1 cellular context compared by ENCODE assay signal in the genomic region with DNA sequence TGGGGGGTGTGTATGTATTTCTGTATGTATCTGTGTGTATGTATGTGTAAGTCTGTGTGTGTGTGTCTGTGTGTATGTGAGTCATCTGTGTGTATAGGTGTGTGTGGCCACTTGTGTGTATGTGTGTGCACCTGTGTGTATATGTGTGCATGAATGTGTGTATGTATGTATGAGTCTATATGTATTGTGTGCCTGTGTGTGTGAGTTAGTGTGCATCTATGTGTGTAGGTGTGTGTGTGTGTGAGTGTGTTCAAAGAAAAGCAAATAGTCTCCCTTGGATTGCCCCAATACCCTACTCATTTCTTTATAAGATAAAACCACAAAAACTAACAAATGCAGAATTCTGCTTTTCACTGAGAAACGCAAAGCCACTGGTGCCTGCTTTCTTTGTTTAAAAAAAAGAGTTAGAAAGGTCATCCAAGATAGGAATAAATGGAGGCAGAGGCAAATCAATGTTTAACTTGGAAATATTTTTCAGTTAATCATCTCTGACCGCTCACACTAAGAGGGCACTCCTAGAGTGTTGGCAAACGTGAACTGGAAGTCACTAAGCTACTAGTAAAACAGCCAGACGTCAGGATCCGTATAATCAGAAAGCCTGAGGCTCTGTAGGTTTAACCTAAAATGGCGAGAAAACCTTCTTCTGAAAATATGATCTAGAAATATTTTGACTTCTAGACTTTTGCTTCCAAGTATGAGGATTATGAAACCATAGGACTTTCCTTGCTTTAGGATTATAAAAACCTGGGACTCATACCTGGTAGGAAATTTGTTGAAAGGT.
TF ChIP-seq lines count a peak whose summit lies in the region.

No MANE protein-coding gene starts in this region.

TF ChIP-seq in HepG2, 621 proteins besides CTCF, POLR2A, EP300 and RAD21 (continued from another document and continues in another):
- TF ChIP-seq BCL6 (CRISPR knock-in tag; IDR thresholded peaks at IDR 0.05) (peak; percentile 79), ETV6 (CRISPR knock-in tag; conservative IDR thresholded peaks at IDR 0.05) (no peak), ZNF737 (CRISPR knock-in tag; IDR thresholded peaks at IDR 0.05; ENCODE audit: borderline replicate concordance) (no peak), ZNF101 (CRISPR knock-in tag; IDR thresholded peaks at IDR 0.05; ENCODE audit: borderline replicate concordance, low read depth) (no peak), POGZ (CRISPR knock-in tag; IDR thresholded peaks at IDR 0.05) (peak; percentile 36; the same call in 1 of the 2 replicates), ZNF75D (CRISPR knock-in tag; IDR thresholded peaks at IDR 0.05; ENCODE audit: borderline replicate concordance) (no peak), ZNF709 (CRISPR knock-in tag; IDR thresholded peaks at IDR 0.05) (no peak), JARID2 (CRISPR knock-in tag; IDR thresholded peaks at IDR 0.05; ENCODE audit: insufficient replicate concordance) (no peak), CAMTA2 (CRISPR knock-in tag; IDR thresholded peaks at IDR 0.05; ENCODE audit: borderline replicate concordance) (no peak), ARNT (IDR thresholded peaks at IDR 0.05) (no peak; the same call in 1 of the 2 replicates), CEBPB (IDR thresholded peaks at IDR 0.05; ENCODE audit: borderline replicate concordance, low read depth, low read length) (no peak), ZNF292 (CRISPR knock-in tag; IDR thresholded peaks at IDR 0.05; ENCODE audit: borderline replicate concordance, low read depth) (peak; percentile 70; the same call in 1 of the 2 replicates), TRIM24 (CRISPR knock-in tag; IDR thresholded peaks at IDR 0.05) (no peak), ZFP37 (CRISPR knock-in tag; IDR thresholded peaks at IDR 0.05; ENCODE audit: borderline replicate concordance) (no peak), ZNF432 (CRISPR knock-in tag; IDR thresholded peaks at IDR 0.05; ENCODE audit: borderline replicate concordance) (no peak)
- TF ChIP-seq, protein P1, sequence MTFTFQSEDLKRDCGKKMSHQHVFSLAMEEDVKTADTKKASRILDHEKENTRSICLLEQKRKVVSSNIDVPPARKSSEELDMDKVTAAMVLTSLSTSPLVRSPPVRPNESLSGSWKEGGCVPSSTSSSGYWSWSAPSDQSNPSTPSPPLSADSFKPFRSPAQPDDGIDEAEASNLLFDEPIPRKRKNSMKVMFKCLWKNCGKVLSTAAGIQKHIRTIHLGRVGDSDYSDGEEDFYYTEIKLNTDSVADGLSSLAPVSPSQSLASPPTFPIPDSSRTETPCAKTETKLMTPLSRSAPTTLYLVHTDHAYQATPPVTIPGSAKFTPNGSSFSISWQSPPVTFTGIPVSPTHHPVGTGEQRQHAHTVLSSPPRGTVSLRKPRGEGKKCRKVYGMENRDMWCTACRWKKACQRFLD (CRISPR knock-in tag; IDR thresholded peaks at IDR 0.05; ENCODE audit: borderline replicate concordance), result no peak
- TF ChIP-seq, protein P2, sequence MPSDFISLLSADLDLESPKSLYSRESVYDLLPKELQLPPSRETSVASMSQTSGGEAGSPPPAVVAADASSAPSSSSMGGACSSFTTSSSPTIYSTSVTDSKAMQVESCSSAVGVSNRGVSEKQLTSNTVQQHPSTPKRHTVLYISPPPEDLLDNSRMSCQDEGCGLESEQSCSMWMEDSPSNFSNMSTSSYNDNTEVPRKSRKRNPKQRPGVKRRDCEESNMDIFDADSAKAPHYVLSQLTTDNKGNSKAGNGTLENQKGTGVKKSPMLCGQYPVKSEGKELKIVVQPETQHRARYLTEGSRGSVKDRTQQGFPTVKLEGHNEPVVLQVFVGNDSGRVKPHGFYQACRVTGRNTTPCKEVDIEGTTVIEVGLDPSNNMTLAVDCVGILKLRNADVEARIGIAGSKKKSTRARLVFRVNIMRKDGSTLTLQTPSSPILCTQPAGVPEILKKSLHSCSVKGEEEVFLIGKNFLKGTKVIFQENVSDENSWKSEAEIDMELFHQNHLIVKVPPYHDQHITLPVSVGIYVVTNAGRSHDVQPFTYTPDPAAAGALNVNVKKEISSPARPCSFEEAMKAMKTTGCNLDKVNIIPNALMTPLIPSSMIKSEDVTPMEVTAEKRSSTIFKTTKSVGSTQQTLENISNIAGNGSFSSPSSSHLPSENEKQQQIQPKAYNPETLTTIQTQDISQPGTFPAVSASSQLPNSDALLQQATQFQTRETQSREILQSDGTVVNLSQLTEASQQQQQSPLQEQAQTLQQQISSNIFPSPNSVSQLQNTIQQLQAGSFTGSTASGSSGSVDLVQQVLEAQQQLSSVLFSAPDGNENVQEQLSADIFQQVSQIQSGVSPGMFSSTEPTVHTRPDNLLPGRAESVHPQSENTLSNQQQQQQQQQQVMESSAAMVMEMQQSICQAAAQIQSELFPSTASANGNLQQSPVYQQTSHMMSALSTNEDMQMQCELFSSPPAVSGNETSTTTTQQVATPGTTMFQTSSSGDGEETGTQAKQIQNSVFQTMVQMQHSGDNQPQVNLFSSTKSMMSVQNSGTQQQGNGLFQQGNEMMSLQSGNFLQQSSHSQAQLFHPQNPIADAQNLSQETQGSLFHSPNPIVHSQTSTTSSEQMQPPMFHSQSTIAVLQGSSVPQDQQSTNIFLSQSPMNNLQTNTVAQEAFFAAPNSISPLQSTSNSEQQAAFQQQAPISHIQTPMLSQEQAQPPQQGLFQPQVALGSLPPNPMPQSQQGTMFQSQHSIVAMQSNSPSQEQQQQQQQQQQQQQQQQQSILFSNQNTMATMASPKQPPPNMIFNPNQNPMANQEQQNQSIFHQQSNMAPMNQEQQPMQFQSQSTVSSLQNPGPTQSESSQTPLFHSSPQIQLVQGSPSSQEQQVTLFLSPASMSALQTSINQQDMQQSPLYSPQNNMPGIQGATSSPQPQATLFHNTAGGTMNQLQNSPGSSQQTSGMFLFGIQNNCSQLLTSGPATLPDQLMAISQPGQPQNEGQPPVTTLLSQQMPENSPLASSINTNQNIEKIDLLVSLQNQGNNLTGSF (CRISPR knock-in tag; IDR thresholded peaks at IDR 0.05), result no peak
- TF ChIP-seq, protein P3, sequence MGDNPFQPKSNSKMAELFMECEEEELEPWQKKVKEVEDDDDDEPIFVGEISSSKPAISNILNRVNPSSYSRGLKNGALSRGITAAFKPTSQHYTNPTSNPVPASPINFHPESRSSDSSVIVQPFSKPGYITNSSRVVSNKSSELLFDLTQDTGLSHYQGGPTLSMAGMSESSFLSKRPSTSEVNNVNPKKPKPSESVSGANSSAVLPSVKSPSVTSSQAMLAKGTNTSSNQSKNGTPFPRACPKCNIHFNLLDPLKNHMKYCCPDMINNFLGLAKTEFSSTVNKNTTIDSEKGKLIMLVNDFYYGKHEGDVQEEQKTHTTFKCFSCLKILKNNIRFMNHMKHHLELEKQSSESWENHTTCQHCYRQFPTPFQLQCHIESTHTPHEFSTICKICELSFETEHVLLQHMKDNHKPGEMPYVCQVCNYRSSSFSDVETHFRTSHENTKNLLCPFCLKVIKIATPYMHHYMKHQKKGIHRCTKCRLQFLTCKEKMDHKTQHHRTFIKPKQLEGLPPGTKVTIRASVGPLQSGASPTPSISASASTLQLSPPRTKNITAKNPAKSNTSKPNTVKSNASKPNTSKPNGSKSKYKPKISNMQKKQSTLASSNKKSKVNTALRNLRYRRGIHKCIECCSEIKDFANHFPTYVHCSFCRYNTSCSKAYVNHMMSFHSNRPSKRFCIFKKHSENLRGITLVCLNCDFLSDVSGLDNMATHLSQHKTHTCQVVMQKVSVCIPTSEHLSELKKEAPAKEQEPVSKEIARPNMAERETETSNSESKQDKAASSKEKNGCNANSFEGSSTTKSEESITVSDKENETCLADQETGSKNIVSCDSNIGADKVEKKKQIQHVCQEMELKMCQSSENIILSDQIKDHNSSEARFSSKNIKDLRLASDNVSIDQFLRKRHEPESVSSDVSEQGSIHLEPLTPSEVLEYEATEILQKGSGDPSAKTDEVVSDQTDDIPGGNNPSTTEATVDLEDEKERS (CRISPR knock-in tag; IDR thresholded peaks at IDR 0.05), result no peak
- TF ChIP-seq, protein P4, sequence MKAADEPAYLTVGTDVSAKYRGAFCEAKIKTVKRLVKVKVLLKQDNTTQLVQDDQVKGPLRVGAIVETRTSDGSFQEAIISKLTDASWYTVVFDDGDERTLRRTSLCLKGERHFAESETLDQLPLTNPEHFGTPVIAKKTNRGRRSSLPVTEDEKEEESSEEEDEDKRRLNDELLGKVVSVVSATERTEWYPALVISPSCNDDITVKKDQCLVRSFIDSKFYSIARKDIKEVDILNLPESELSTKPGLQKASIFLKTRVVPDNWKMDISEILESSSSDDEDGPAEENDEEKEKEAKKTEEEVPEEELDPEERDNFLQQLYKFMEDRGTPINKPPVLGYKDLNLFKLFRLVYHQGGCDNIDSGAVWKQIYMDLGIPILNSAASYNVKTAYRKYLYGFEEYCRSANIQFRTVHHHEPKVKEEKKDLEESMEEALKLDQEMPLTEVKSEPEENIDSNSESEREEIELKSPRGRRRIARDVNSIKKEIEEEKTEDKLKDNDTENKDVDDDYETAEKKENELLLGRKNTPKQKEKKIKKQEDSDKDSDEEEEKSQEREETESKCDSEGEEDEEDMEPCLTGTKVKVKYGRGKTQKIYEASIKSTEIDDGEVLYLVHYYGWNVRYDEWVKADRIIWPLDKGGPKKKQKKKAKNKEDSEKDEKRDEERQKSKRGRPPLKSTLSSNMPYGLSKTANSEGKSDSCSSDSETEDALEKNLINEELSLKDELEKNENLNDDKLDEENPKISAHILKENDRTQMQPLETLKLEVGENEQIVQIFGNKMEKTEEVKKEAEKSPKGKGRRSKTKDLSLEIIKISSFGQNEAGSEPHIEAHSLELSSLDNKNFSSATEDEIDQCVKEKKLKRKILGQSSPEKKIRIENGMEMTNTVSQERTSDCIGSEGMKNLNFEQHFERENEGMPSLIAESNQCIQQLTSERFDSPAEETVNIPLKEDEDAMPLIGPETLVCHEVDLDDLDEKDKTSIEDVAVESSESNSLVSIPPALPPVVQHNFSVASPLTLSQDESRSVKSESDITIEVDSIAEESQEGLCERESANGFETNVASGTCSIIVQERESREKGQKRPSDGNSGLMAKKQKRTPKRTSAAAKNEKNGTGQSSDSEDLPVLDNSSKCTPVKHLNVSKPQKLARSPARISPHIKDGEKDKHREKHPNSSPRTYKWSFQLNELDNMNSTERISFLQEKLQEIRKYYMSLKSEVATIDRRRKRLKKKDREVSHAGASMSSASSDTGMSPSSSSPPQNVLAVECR (CRISPR knock-in tag; IDR thresholded peaks at IDR 0.05; ENCODE audit: borderline replicate concordance), result no peak; the same call in 1 of the 2 replicates
- TF ChIP-seq, protein P5, sequence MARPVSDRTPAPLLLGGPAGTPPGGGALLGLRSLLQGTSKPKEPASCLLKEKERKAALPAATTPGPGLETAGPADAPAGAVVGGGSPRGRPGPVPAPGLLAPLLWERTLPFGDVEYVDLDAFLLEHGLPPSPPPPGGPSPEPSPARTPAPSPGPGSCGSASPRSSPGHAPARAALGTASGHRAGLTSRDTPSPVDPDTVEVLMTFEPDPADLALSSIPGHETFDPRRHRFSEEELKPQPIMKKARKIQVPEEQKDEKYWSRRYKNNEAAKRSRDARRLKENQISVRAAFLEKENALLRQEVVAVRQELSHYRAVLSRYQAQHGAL (CRISPR knock-in tag; IDR thresholded peaks at IDR 0.05; ENCODE audit: not compliant biosample characterization), result no peak
- TF ChIP-seq, protein P6, sequence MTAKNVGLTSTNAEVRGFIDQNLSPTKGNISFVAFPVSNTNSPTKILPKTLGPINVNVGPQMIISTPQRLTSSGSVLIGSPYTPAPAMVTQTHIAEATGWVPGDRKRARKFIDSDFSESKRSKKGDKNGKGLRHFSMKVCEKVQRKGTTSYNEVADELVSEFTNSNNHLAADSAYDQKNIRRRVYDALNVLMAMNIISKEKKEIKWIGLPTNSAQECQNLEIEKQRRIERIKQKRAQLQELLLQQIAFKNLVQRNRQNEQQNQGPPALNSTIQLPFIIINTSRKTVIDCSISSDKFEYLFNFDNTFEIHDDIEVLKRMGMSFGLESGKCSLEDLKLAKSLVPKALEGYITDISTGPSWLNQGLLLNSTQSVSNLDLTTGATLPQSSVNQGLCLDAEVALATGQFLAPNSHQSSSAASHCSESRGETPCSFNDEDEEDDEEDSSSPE (CRISPR knock-in tag; IDR thresholded peaks at IDR 0.05), result no peak; the same call in 1 of the 2 replicates
- TF ChIP-seq, protein P7, sequence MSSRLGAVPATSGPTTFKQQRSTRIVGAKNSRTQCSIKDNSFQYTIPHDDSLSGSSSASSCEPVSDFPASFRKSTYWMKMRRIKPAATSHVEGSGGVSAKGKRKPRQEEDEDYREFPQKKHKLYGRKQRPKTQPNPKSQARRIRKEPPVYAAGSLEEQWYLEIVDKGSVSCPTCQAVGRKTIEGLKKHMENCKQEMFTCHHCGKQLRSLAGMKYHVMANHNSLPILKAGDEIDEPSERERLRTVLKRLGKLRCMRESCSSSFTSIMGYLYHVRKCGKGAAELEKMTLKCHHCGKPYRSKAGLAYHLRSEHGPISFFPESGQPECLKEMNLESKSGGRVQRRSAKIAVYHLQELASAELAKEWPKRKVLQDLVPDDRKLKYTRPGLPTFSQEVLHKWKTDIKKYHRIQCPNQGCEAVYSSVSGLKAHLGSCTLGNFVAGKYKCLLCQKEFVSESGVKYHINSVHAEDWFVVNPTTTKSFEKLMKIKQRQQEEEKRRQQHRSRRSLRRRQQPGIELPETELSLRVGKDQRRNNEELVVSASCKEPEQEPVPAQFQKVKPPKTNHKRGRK (CRISPR knock-in tag; IDR thresholded peaks at IDR 0.05), result no peak
- TF ChIP-seq, protein P8, sequence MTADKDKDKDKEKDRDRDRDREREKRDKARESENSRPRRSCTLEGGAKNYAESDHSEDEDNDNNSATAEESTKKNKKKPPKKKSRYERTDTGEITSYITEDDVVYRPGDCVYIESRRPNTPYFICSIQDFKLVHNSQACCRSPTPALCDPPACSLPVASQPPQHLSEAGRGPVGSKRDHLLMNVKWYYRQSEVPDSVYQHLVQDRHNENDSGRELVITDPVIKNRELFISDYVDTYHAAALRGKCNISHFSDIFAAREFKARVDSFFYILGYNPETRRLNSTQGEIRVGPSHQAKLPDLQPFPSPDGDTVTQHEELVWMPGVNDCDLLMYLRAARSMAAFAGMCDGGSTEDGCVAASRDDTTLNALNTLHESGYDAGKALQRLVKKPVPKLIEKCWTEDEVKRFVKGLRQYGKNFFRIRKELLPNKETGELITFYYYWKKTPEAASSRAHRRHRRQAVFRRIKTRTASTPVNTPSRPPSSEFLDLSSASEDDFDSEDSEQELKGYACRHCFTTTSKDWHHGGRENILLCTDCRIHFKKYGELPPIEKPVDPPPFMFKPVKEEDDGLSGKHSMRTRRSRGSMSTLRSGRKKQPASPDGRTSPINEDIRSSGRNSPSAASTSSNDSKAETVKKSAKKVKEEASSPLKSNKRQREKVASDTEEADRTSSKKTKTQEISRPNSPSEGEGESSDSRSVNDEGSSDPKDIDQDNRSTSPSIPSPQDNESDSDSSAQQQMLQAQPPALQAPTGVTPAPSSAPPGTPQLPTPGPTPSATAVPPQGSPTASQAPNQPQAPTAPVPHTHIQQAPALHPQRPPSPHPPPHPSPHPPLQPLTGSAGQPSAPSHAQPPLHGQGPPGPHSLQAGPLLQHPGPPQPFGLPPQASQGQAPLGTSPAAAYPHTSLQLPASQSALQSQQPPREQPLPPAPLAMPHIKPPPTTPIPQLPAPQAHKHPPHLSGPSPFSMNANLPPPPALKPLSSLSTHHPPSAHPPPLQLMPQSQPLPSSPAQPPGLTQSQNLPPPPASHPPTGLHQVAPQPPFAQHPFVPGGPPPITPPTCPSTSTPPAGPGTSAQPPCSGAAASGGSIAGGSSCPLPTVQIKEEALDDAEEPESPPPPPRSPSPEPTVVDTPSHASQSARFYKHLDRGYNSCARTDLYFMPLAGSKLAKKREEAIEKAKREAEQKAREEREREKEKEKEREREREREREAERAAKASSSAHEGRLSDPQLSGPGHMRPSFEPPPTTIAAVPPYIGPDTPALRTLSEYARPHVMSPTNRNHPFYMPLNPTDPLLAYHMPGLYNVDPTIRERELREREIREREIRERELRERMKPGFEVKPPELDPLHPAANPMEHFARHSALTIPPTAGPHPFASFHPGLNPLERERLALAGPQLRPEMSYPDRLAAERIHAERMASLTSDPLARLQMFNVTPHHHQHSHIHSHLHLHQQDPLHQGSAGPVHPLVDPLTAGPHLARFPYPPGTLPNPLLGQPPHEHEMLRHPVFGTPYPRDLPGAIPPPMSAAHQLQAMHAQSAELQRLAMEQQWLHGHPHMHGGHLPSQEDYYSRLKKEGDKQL (CRISPR knock-in tag; IDR thresholded peaks at IDR 0.05; ENCODE audit: low read depth), result no peak; the same call in 1 of the 2 replicates
